ENCODE assay signal across 8 cellular contexts in genomic region chr13:33353210-33353609, GRCh38.
DNase-seq lines count a peak whose midpoint lies in the region; ATAC-seq and TF ChIP-seq lines count a peak whose summit lies in the region.

No MANE protein-coding gene starts in this region.

- WGBS in thyroid gland, 2 donors, result 46 to 51% methylated on average over 4 of the region's 4 CpGs

- H3K36me3 ChIP-seq in thyroid gland, result no peaks in the 10 kb centered on the region

- no peak for TF ChIP-seq CTCF in thyroid gland (IDR thresholded peaks at IDR 0.05)

- peak overlapping the region in 2 of 3 donors; percentile 32 to 72 for H3K27ac ChIP-seq in thyroid gland

- H3K9me3 ChIP-seq in thyroid gland, result no peaks in the 10 kb centered on the region

- peak; percentile 65 for ATAC-seq in GM21360 (IDR thresholded peaks at IDR 0.05; ENCODE audit: unreplicated experiment)

- H3K4me1 ChIP-seq in thyroid gland, result peaks cover 22 to 23% of the 10 kb centered on the region in 2 donors

- no peak for TF ChIP-seq POLR2A in thyroid gland (IDR thresholded peaks at IDR 0.05)

- DNase-seq in KG1 (lab: John Stamatoyannopoulos, UW) (peak; percentile 17), cardiac septum (ENCODE audit: low spot score) (peak; percentile 80), thyroid gland (peak; percentile 25 to 42), kidney tubule cell (ENCODE audit: low spot score) (no peak), activated gamma-delta T cell (lab: John Stamatoyannopoulos, UW) (no peak), A172 (ENCODE audit: low spot score) (no peak)
- DNase-seq in stimulated activated naive CD4-positive, alpha-beta T cell (lab: John Stamatoyannopoulos, UW), result no peak

- intact Hi-C loops in cardiac septum (cut with DNase I), result loop anchor here (5.0 kb wide), 1 partner anchor 189 kb away; no protein-coding TSS in a partner anchor
- intact Hi-C loops in thyroid gland (cut with DNase I), result no loop called here

- H3K27me3 ChIP-seq in thyroid gland, result no peaks in the 10 kb centered on the region

- H3K4me3 ChIP-seq in thyroid gland (replicated peaks in 1 of 3), result no peak overlapping the region

Comparison
In these comparisons a context has a peak if more than half of its experiments do, and no peak if none do; other contexts are left out.
1. DNase-seq: peak in KG1 (single experiment), cardiac septum (single experiment) and thyroid gland (2 of 2); none in stimulated activated naive CD4-positive, alpha-beta T cell (0 of 6), kidney tubule cell (single experiment), activated gamma-delta T cell (single experiment) and A172 (single experiment).